9 cellular contexts compared by ENCODE assay signal in genomic region chrX:136759968-136760367, GRCh38. TPM values are rescaled to one million over a fixed set of nuclear protein-coding genes. Genes with fewer than 3 reads are reported as not detected.
DNase-seq lines count a peak whose midpoint lies in the region; ATAC-seq lines count a peak whose summit lies in the region.
"Had no signal": no experiment of that assay in that cellular context is flagged by ENCODE, and none has a peak within 500 bp of the region (broad histone marks: within the 10 kb centered on the region; RNA-seq: fewer than 3 reads in every experiment).

No MANE protein-coding gene starts in this region.

- peaks cover 18% of the 10 kb centered on the region for H3K36me3 Mint-ChIP-seq in activated T-helper 17 cell treated with anti-CD3 and anti-CD28 coated beads, Interleukin-2, amount 50 U/mL, for 72 hours (ENCODE audit: low read depth)

- H3K27ac ChIP-seq in BLaER1 treated with 17β-estradiol and CSF1 and Interleukin-3, amounts not matched to agents 10 nM and 100 nM: peak overlapping the region in 2 of 11 experiments; percentile 43 to 47; a peak in 4 of 22 replicates
- H3K27ac ChIP-seq: right lobe of liver had no signal

- peak overlapping the region; percentile 36 for H3K27ac Mint-ChIP-seq in activated T-helper 17 cell treated with anti-CD3 and anti-CD28 coated beads, Interleukin-2, amount 50 U/mL, for 72 hours

- no peaks in the 10 kb centered on the region for H3K9me3 Mint-ChIP-seq in activated T-helper 17 cell treated with anti-CD3 and anti-CD28 coated beads, Interleukin-2, amount 50 U/mL, for 72 hours

- DNase-seq in NCI-H446 (lab: John Stamatoyannopoulos, UW) (no peak), NCI-H1092 (lab: John Stamatoyannopoulos, UW) (no peak), kidney glomerular epithelial cell (lab: John Stamatoyannopoulos, UW) (no peak)
- DNase-seq: right lobe of liver had no signal

- H3K4me1 ChIP-seq in BLaER1 treated with 17β-estradiol and CSF1 and Interleukin-3, amounts not matched to agents 10 nM and 100 nM: peaks cover 27 to 44% (median 38%) of the 10 kb centered on the region in 10 experiments
- H3K4me1 ChIP-seq: right lobe of liver had no signal

- H3K27me3 Mint-ChIP-seq in activated T-helper 17 cell treated with anti-CD3 and anti-CD28 coated beads, Interleukin-2, amount 50 U/mL, for 72 hours: no peaks in the 10 kb centered on the region

- peak overlapping the region in 10 of 11 experiments; percentile 15 to 60 (median 38); a peak in 13 of 22 replicates for H3K4me2 ChIP-seq in BLaER1 treated with 17β-estradiol and CSF1 and Interleukin-3, amounts not matched to agents 10 nM and 100 nM

- peaks cover 0 to 76% (median 24%) of the 10 kb centered on the region in 11 experiments; a peak in 14 of 22 replicates for H4K20me1 ChIP-seq in BLaER1 treated with 17β-estradiol and CSF1 and Interleukin-3, amounts not matched to agents 10 nM and 100 nM

- no peak overlapping the region for H3K9ac ChIP-seq in BLaER1 treated with 17β-estradiol and CSF1 and Interleukin-3, amounts not matched to agents 10 nM and 100 nM

- H3K9me3 ChIP-seq in BLaER1 treated with 17β-estradiol and CSF1 and Interleukin-3, amounts not matched to agents 10 nM and 100 nM (replicated peaks in 1 of 11): peaks cover 9 to 15% (median 12%) of the 10 kb centered on the region in 11 experiments; a peak in 20 of 22 replicates
- H3K9me3 ChIP-seq: right lobe of liver had no signal

- ATAC-seq in GM19351 (IDR thresholded peaks at IDR 0.05; ENCODE audit: unreplicated experiment) (peak; percentile 79), HG03469 (IDR thresholded peaks at IDR 0.05; ENCODE audit: unreplicated experiment) (peak; percentile 64), GM19467 (IDR thresholded peaks at IDR 0.05; ENCODE audit: unreplicated experiment) (no peak)
- ATAC-seq in activated T-helper 17 cell treated with anti-CD3 and anti-CD28 coated beads, Interleukin-2, amount 50 U/mL, for 72 hours (replicated peaks): peak; percentile 66

- peaks cover 49 to 97% (median 93%) of the 10 kb centered on the region in 11 experiments for H3K27me3 ChIP-seq in BLaER1 treated with 17β-estradiol and CSF1 and Interleukin-3, amounts not matched to agents 10 nM and 100 nM
- H3K27me3 ChIP-seq: right lobe of liver had no signal

- peak overlapping the region; percentile 58 for H3K4me3 Mint-ChIP-seq in activated T-helper 17 cell treated with anti-CD3 and anti-CD28 coated beads, Interleukin-2, amount 50 U/mL, for 72 hours

- H3K36me3 ChIP-seq in BLaER1 treated with 17β-estradiol and CSF1 and Interleukin-3, amounts not matched to agents 10 nM and 100 nM: peaks cover 0 to 10% (median 0%) of the 10 kb centered on the region in 11 experiments; a peak in 3 of 22 replicates
- H3K36me3 ChIP-seq: right lobe of liver had no signal

- no peak overlapping the region for H3K4me3 ChIP-seq in BLaER1 treated with 17β-estradiol and CSF1 and Interleukin-3, amounts not matched to agents 10 nM and 100 nM
- H3K4me3 ChIP-seq: right lobe of liver had no signal

- H3K4me1 Mint-ChIP-seq in activated T-helper 17 cell treated with anti-CD3 and anti-CD28 coated beads, Interleukin-2, amount 50 U/mL, for 72 hours: peaks cover 24% of the 10 kb centered on the region

RNA-seq across cellular contexts. Expression of gene ARHGEF6, which starts 20.8 kb away (rescaled TPM):
- total RNA-seq in activated T-helper 17 cell treated with anti-CD3 and anti-CD28 coated beads, Interleukin-2, amount 50 U/mL, for 72 hours: 10 to 100 TPM; 56.8 to 67.6 TPM
